8 cellular contexts compared by ENCODE assay signal in genomic region chr5:14872070-14872989, GRCh38.
A peak's percentile ranks its signal among the peaks of the same experiment; 100 is the strongest.
DNase-seq lines count a peak whose midpoint lies in the region; ATAC-seq and TF ChIP-seq lines count a peak whose summit lies in the region.

No MANE protein-coding gene starts in this region.

- no peaks in the 10 kb centered on the region for H3K9me3 ChIP-seq in mucosa of rectum (ENCODE audit: control insufficient read depth in 2 of 2, low read length in 2 of 2)

- H3K9me3 Mint-ChIP-seq in stimulated activated memory B cell treated with anti-CD40 and anti-IgM and Interleukin-4, amounts not matched to agents 10 μg/mL and 1 μg/mL and 100 μg/mL, for 72 hours: no peaks in the 10 kb centered on the region

- H3K36me3 Mint-ChIP-seq in stimulated activated memory B cell treated with anti-CD40 and anti-IgM and Interleukin-4, amounts not matched to agents 10 μg/mL and 1 μg/mL and 100 μg/mL, for 72 hours: no peaks in the 10 kb centered on the region

- H3K9ac ChIP-seq in mucosa of rectum (ENCODE audit: low read depth in 1 of 2, low read length in 2 of 2): peak overlapping the region; percentile 74 to 89

- H3K4me1 ChIP-seq in mucosa of rectum (ENCODE audit: control insufficient read depth in 2 of 2, insufficient read depth in 2 of 2, low read length in 2 of 2): peaks cover 15 to 17% of the 10 kb centered on the region in 2 donors

- peak; percentile 40 for ATAC-seq in HG02852 (IDR thresholded peaks at IDR 0.05; ENCODE audit: unreplicated experiment)
- ATAC-seq in stimulated activated memory B cell treated with anti-CD40 and anti-IgM and Interleukin-4, amounts not matched to agents 10 μg/mL and 1 μg/mL and 100 μg/mL, for 72 hours: peak; percentile 57

- peak overlapping the region; percentile 88 for H3K4me3 Mint-ChIP-seq in stimulated activated memory B cell treated with anti-CD40 and anti-IgM and Interleukin-4, amounts not matched to agents 10 μg/mL and 1 μg/mL and 100 μg/mL, for 72 hours

- peak overlapping the region; percentile 93 to 94 for H3K27ac ChIP-seq in mucosa of rectum (ENCODE audit: low read depth in 2 of 2, low read length in 2 of 2)

- H3K27me3 Mint-ChIP-seq in stimulated activated memory B cell treated with anti-CD40 and anti-IgM and Interleukin-4, amounts not matched to agents 10 μg/mL and 1 μg/mL and 100 μg/mL, for 72 hours: no peaks in the 10 kb centered on the region

- peak overlapping the region; percentile 88 for H3K27ac Mint-ChIP-seq in stimulated activated memory B cell treated with anti-CD40 and anti-IgM and Interleukin-4, amounts not matched to agents 10 μg/mL and 1 μg/mL and 100 μg/mL, for 72 hours

- peaks cover 22% of the 10 kb centered on the region for H3K4me1 Mint-ChIP-seq in stimulated activated memory B cell treated with anti-CD40 and anti-IgM and Interleukin-4, amounts not matched to agents 10 μg/mL and 1 μg/mL and 100 μg/mL, for 72 hours

- H3K27me3 ChIP-seq in mucosa of rectum (ENCODE audit: control insufficient read depth in 2 of 2, insufficient read depth in 2 of 2, low read length in 2 of 2): no peaks in the 10 kb centered on the region

- H3K4me3 ChIP-seq in mucosa of rectum (ENCODE audit: low read length in 2 of 2): peak overlapping the region; percentile 73 to 76

- no peaks in the 10 kb centered on the region for H3K36me3 ChIP-seq in mucosa of rectum (ENCODE audit: control insufficient read depth in 2 of 2, insufficient read depth in 2 of 2, low read length in 2 of 2)

- no peak for TF ChIP-seq POLR2A in erythroblast (IDR thresholded peaks at IDR 0.05; ENCODE audit: low read length)

- DNase-seq in DMS53 (lab: John Stamatoyannopoulos, UW) (peak; percentile 82), DMS53 treated with DMSO at 0.1 percent for 48 hours (lab: John Stamatoyannopoulos, UW; ENCODE audit: unreplicated experiment) (no peak), NCI-H510A treated with DMSO at 0.1 percent for 48 hours (lab: John Stamatoyannopoulos, UW) (peak; percentile 70), activated T-cell treated with anti-CD3 and anti-CD28 coated beads for 4 hours (peak; percentile 31), erythroblast (lab: John Stamatoyannopoulos, UW) (peak; percentile 53 to 70)
